In the genomic region with DNA sequence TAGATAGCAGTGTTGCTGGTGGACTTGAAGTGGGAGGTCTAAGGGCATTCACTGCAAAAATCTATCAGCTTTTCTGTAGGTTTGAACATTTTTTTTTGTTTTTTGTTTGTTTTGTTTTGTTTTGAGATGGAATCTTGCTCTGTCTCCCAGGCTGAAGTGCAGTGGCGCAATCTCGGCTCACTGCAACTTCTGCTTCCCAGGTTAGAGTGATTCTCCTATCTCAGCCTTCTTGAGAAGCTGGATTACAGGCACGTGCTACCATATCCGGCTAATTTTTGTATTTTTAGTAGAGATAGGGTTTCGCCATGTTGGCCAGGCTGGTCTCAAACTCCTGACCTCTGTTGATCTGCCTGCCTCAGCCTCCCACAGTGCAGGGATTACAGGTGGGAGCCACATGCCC, we compare ENCODE assay signal across 1 cellular context. TPM values are rescaled to one million over a fixed set of nuclear protein-coding genes. Genes with fewer than 3 reads are reported as not detected.
"Had no signal": no experiment of that assay in that cellular context is flagged by ENCODE, and none has a peak within 500 bp of the region (broad histone marks: within the 10 kb centered on the region; RNA-seq: fewer than 3 reads in every experiment).

No MANE protein-coding gene starts in this region.

RNA-seq across cellular contexts. Expression of a gene that starts 44.3 kb away (rescaled TPM):
- total RNA-seq: glomerular endothelial cell had no signal
